ENCODE assay signal across 14 cellular contexts in the genomic region with DNA sequence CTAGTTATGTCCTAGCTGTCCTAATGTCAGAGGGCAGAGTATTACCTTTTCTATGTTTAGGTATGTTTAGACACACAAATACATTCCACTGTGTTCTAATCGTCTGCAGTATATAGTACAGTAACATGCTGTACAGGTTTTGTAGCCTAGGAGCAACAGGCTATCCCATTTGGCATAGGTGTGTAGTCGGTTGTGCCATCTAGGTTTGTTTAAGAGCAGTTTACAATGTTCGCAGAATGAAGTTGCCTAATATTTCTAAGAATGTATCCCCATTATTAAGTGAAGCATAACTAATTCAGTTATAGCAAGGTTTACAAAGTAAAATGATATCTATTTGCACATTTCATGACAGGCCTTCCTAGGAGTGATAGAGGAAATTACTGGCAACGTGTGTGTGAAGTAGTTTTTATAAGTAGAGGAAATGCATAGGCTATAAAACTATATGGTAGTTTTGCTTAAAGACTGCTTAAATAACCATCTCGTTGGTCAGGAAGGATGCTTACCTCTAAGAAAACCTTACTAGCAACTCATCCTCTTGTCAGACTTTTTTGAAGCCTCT. TPM values are rescaled to one million over a fixed set of nuclear protein-coding genes. Genes with fewer than 3 reads are reported as not detected.
A peak's percentile ranks its signal among the peaks of the same experiment; 100 is the strongest.
DNase-seq lines count a peak whose midpoint lies in the region; ATAC-seq and TF ChIP-seq lines count a peak whose summit lies in the region.
"Had no signal": no experiment of that assay in that cellular context is flagged by ENCODE, and none has a peak within 500 bp of the region (broad histone marks: within the 10 kb centered on the region; RNA-seq: fewer than 3 reads in every experiment).

No MANE protein-coding gene starts in this region.

- H3K79me2 ChIP-seq in osteoblast (ENCODE audit: insufficient read depth, low read length), result peaks cover 14% of the 10 kb centered on the region

- H3K27ac ChIP-seq in osteoblast (ENCODE audit: low read depth, low read length), result no peak overlapping the region
- H3K27ac ChIP-seq: epithelial cell of prostate had no signal

- peaks cover 13% of the 10 kb centered on the region for H3K36me3 Mint-ChIP-seq in activated CD4-positive, alpha-beta T cell treated with anti-CD3 and anti-CD28 coated beads, Interleukin-2, amount 10 ng/mL, durations not matched to agents 24 days and 14 days (ENCODE audit: low read depth)
- peaks cover 5% of the 10 kb centered on the region for H3K36me3 Mint-ChIP-seq in HFFc6 (ENCODE audit: low read depth)
- H3K36me3 Mint-ChIP-seq in activated T-helper 2 cell treated with anti-CD3 and anti-CD28 coated beads, Interferon-gamma antibody, Interleukin-2, Interleukin-4, amounts not matched to agents 10 μg/mL and 5 μg/mL and 100 μg/mL, durations not matched to agents 14 hours and 24 hours and 36 hours (ENCODE audit: low read depth), result peaks cover 14% of the 10 kb centered on the region

- H3K9me3 Mint-ChIP-seq in activated CD4-positive, alpha-beta T cell treated with anti-CD3 and anti-CD28 coated beads, Interleukin-2, amount 10 ng/mL, durations not matched to agents 24 days and 14 days, result no peaks in the 10 kb centered on the region
- no peaks in the 10 kb centered on the region for H3K9me3 Mint-ChIP-seq in HFFc6
- H3K9me3 Mint-ChIP-seq in activated T-helper 2 cell treated with anti-CD3 and anti-CD28 coated beads, Interferon-gamma antibody, Interleukin-2, Interleukin-4, amounts not matched to agents 10 μg/mL and 5 μg/mL and 100 μg/mL, durations not matched to agents 14 hours and 24 hours and 36 hours, result no peaks in the 10 kb centered on the region

- no peak overlapping the region for H3K4me2 ChIP-seq in osteoblast (ENCODE audit: insufficient read depth, low read length)
- H3K4me2 ChIP-seq: smooth muscle cell had no signal

- ATAC-seq in GM21515 (IDR thresholded peaks at IDR 0.05; ENCODE audit: unreplicated experiment), result no peak
- ATAC-seq in GM21825 (IDR thresholded peaks at IDR 0.05; ENCODE audit: unreplicated experiment), result no peak
- ATAC-seq in GM19397 (IDR thresholded peaks at IDR 0.05; ENCODE audit: unreplicated experiment), result no peak
- ATAC-seq: left ventricle myocardium superior had no signal

- no peak overlapping the region for H3K4me3 ChIP-seq in osteoblast (ENCODE audit: insufficient read depth, low read length)
- H3K4me3 ChIP-seq: smooth muscle cell had no signal

- no peaks in the 10 kb centered on the region for H3K27me3 Mint-ChIP-seq in activated CD4-positive, alpha-beta T cell treated with anti-CD3 and anti-CD28 coated beads, Interleukin-2, amount 10 ng/mL, durations not matched to agents 24 days and 14 days
- peaks cover 4% of the 10 kb centered on the region for H3K27me3 Mint-ChIP-seq in HFFc6 (ENCODE audit: insufficient read depth)
- no peaks in the 10 kb centered on the region for H3K27me3 Mint-ChIP-seq in activated T-helper 2 cell treated with anti-CD3 and anti-CD28 coated beads, Interferon-gamma antibody, Interleukin-2, Interleukin-4, amounts not matched to agents 10 μg/mL and 5 μg/mL and 100 μg/mL, durations not matched to agents 14 hours and 24 hours and 36 hours (ENCODE audit: low read depth)

- peaks cover 47% of the 10 kb centered on the region for H3K4me1 Mint-ChIP-seq in activated CD4-positive, alpha-beta T cell treated with anti-CD3 and anti-CD28 coated beads, Interleukin-2, amount 10 ng/mL, durations not matched to agents 24 days and 14 days
- H3K4me1 Mint-ChIP-seq in HFFc6 (ENCODE audit: low read depth), result peaks cover 43% of the 10 kb centered on the region
- H3K4me1 Mint-ChIP-seq in activated T-helper 2 cell treated with anti-CD3 and anti-CD28 coated beads, Interferon-gamma antibody, Interleukin-2, Interleukin-4, amounts not matched to agents 10 μg/mL and 5 μg/mL and 100 μg/mL, durations not matched to agents 14 hours and 24 hours and 36 hours (ENCODE audit: low read depth), result peaks cover 47% of the 10 kb centered on the region

- intact Hi-C loops in activated CD4-positive, alpha-beta T cell treated with anti-CD3 and anti-CD28 coated beads, Interleukin-2, amount 10 ng/mL, durations not matched to agents 24 days and 14 days (cut with micrococcal nuclease), result no loop called here
- intact Hi-C loops in activated T-helper 2 cell treated with anti-CD3 and anti-CD28 coated beads, Interferon-gamma antibody, Interleukin-2, Interleukin-4, amounts not matched to agents 10 μg/mL and 5 μg/mL and 100 μg/mL, durations not matched to agents 14 hours and 24 hours and 36 hours (cut with micrococcal nuclease), result no loop called here

- peak overlapping the region; percentile 82 for H3K27ac Mint-ChIP-seq in activated CD4-positive, alpha-beta T cell treated with anti-CD3 and anti-CD28 coated beads, Interleukin-2, amount 10 ng/mL, durations not matched to agents 24 days and 14 days
- H3K27ac Mint-ChIP-seq in HFFc6, result peak overlapping the region; percentile 8; the same call in 1 of the 2 replicates
- H3K27ac Mint-ChIP-seq in activated T-helper 2 cell treated with anti-CD3 and anti-CD28 coated beads, Interferon-gamma antibody, Interleukin-2, Interleukin-4, amounts not matched to agents 10 μg/mL and 5 μg/mL and 100 μg/mL, durations not matched to agents 14 hours and 24 hours and 36 hours, result peak overlapping the region; percentile 82

- no peak overlapping the region for H2AFZ ChIP-seq in osteoblast (ENCODE audit: low read length)

- peak overlapping the region; percentile 77 for H3K4me3 Mint-ChIP-seq in activated CD4-positive, alpha-beta T cell treated with anti-CD3 and anti-CD28 coated beads, Interleukin-2, amount 10 ng/mL, durations not matched to agents 24 days and 14 days
- H3K4me3 Mint-ChIP-seq in HFFc6, result no peak overlapping the region
- H3K4me3 Mint-ChIP-seq in activated T-helper 2 cell treated with anti-CD3 and anti-CD28 coated beads, Interferon-gamma antibody, Interleukin-2, Interleukin-4, amounts not matched to agents 10 μg/mL and 5 μg/mL and 100 μg/mL, durations not matched to agents 14 hours and 24 hours and 36 hours (ENCODE audit: low read depth), result peak overlapping the region; percentile 47

- H3K4me1 ChIP-seq in osteoblast (ENCODE audit: insufficient read depth, low read length), result peaks cover 8% of the 10 kb centered on the region

- no peak for DNase-seq in activated CD4-positive, alpha-beta T cell treated with anti-CD3 and anti-CD28 coated beads, Interleukin-2, amount 10 ng/mL, durations not matched to agents 24 days and 14 days
- no peak for DNase-seq in activated CD4-positive, alpha-beta T cell treated with anti-CD3 and anti-CD28 coated beads, Interleukin-2, amount 50 U/mL, for 48 hours
- DNase-seq in HFFc6 (no peak), osteoblast (ENCODE audit: insufficient read length, low spot score, missing footprints) (peak; percentile 46)
- no peak for DNase-seq in activated T-helper 2 cell treated with anti-CD3 and anti-CD28 coated beads, Interferon-gamma antibody, Interleukin-2, Interleukin-4, amounts not matched to agents 10 μg/mL and 5 μg/mL and 100 μg/mL, durations not matched to agents 14 hours and 24 hours and 36 hours (ENCODE audit: low spot score)
- DNase-seq: DND-41, left ventricle myocardium superior, NCI-H2081, nucleus accumbens had no signal

- TF ChIP-seq CTCF in HFFc6 (IDR thresholded peaks at IDR 0.05) (no peak), osteoblast (IDR thresholded peaks at IDR 0.05; ENCODE audit: extremely low read depth, low read depth, low read length) (no peak)

- H3K9me3 ChIP-seq in osteoblast (ENCODE audit: low read depth, low read length), result no peaks in the 10 kb centered on the region

- H3K36me3 ChIP-seq in osteoblast (ENCODE audit: insufficient read depth, low read length), result no peaks in the 10 kb centered on the region

- H4K20me1 ChIP-seq in osteoblast (ENCODE audit: insufficient read depth, low read length), result no peaks in the 10 kb centered on the region

- H3K27me3 ChIP-seq in osteoblast (ENCODE audit: insufficient read depth, low read length), result no peaks in the 10 kb centered on the region

RNA-seq across cellular contexts. Expression of gene CREM, which starts 4.0 kb away (rescaled TPM):
- 87.0 and 87.8 TPM in 2 replicates for total RNA-seq in activated CD4-positive, alpha-beta T cell treated with anti-CD3 and anti-CD28 coated beads, Interleukin-2, amount 10 ng/mL, durations not matched to agents 24 days and 14 days
- total RNA-seq in HFFc6 (2021; fragmentation: NEBNext Ultra II Directional; extraction: Animal tissue kit (Norgen Biotek cat#: 25700)), result 10 to 100 TPM; 21.1 to 34.0 (median 30.2) TPM
- total RNA-seq in activated T-helper 2 cell treated with anti-CD3 and anti-CD28 coated beads, Interferon-gamma antibody, Interleukin-2, Interleukin-4, amounts not matched to agents 10 μg/mL and 5 μg/mL and 100 μg/mL, durations not matched to agents 14 hours and 24 hours and 36 hours, result 189 and 190 TPM in 2 replicates
- total RNA-seq in osteoblast, result 16.6 and 19.7 TPM in 2 replicates

RNA-seq across cellular contexts. Expression of gene CUL2, which starts 40.5 kb away (rescaled TPM):
- total RNA-seq in activated CD4-positive, alpha-beta T cell treated with anti-CD3 and anti-CD28 coated beads, Interleukin-2, amount 10 ng/mL, durations not matched to agents 24 days and 14 days, result 50.2 and 50.4 TPM in 2 replicates
- total RNA-seq in HFFc6 (2021; fragmentation: NEBNext Ultra II Directional; extraction: Animal tissue kit (Norgen Biotek cat#: 25700)), result 10 to 100 TPM; 42.5 to 55.7 (median 51.3) TPM
- 43.0 and 49.0 TPM in 2 replicates for total RNA-seq in activated T-helper 2 cell treated with anti-CD3 and anti-CD28 coated beads, Interferon-gamma antibody, Interleukin-2, Interleukin-4, amounts not matched to agents 10 μg/mL and 5 μg/mL and 100 μg/mL, durations not matched to agents 14 hours and 24 hours and 36 hours
- total RNA-seq in osteoblast, result 29.0 and 32.7 TPM in 2 replicates

Comparison
In these comparisons a context has a peak if more than half of its experiments do, and no peak if none do; other contexts are left out.
1. H3K27ac Mint-ChIP-seq: peak in every context shown above with its lines; median percentile 82 in activated CD4-positive, alpha-beta T cell treated with anti-CD3 and anti-CD28 coated beads, Interleukin-2, amount 10 ng/mL, durations not matched to agents 24 days and 14 days; 82 in activated T-helper 2 cell treated with anti-CD3 and anti-CD28 coated beads, Interferon-gamma antibody, Interleukin-2, Interleukin-4, amounts not matched to agents 10 μg/mL and 5 μg/mL and 100 μg/mL, durations not matched to agents 14 hours and 24 hours and 36 hours; 8 in HFFc6.